ENCODE assay signal across 7 cellular contexts in the genomic region with DNA sequence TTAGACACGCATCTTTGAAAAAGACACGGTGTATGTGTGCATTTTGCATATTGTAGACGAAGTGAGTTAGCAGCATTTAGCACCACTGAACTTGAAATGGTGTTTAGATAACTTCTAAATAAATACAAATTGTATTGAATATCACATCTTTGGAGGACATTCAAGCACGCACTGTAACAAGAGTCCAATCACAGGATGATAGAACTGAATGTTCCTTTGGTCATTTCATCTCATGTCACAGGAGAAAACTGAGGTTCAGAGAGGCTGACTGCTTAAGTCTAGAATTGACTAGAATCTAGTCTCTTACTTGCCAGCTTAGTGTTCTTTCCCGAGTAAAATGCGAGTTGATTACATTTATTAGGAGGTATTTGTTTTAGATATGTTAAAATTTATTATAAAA.
"Had no signal": no experiment of that assay in that cellular context is flagged by ENCODE, and none has a peak within 500 bp of the region (broad histone marks: within the 10 kb centered on the region; RNA-seq: fewer than 3 reads in every experiment).

No MANE protein-coding gene starts in this region.

- H3K4me3 ChIP-seq: GM23248, K562 had no signal

- H3K27ac ChIP-seq: HL-60 had no signal

- H2AFZ ChIP-seq: GM23248 had no signal

- ATAC-seq: HepG2, K562 had no signal

- H3K9ac ChIP-seq: GM23248 had no signal

- DNase-seq: GM23248, H9, HCEC 1CT, KG1 had no signal
